In genomic region chr9:27333241-27334052, GRCh38 we compare ENCODE assay signal across 9 cellular contexts. TPM values are rescaled to one million over a fixed set of nuclear protein-coding genes. Genes with fewer than 3 reads are reported as not detected.
DNase-seq lines count a peak whose midpoint lies in the region; ATAC-seq and TF ChIP-seq lines count a peak whose summit lies in the region.
"Had no signal": no experiment of that assay in that cellular context is flagged by ENCODE, and none has a peak within 500 bp of the region (broad histone marks: within the 10 kb centered on the region; RNA-seq: fewer than 3 reads in every experiment).

No MANE protein-coding gene starts in this region.

- H4K20me1 ChIP-seq in IMR-90 (ENCODE audit: insufficient read depth, low read length) (no peaks in the 10 kb centered on the region), PC-3 (ENCODE audit: low read length) (no peaks in the 10 kb centered on the region)

- no peaks in the 10 kb centered on the region for H3K36me3 ChIP-seq in IMR-90 (ENCODE audit: control insufficient read depth, insufficient read depth, low read length)
- no peaks in the 10 kb centered on the region for H3K36me3 ChIP-seq in PC-3 (ENCODE audit: low read depth, low read length)
- no peaks in the 10 kb centered on the region for H3K36me3 ChIP-seq in aorta (ENCODE audit: control insufficient read depth in 1 of 2, insufficient read depth in 2 of 2, low read length in 1 of 2)

- H3K79me1 ChIP-seq in IMR-90 (ENCODE audit: low read depth in 1 of 2, low read length in 2 of 2) = no peaks in the 10 kb centered on the region

- H3K14ac ChIP-seq in IMR-90 (replicated peaks; ENCODE audit: low read depth, low read length) = no peak overlapping the region

- H2AK5ac ChIP-seq in IMR-90 (ENCODE audit: low read depth, low read length) = no peak overlapping the region

- no peaks in the 10 kb centered on the region for H3K79me2 ChIP-seq in PC-3 (ENCODE audit: low read length)

- no peak overlapping the region for H2BK120ac ChIP-seq in IMR-90 (ENCODE audit: low read depth, low read length)

- H3K27ac ChIP-seq in IMR-90 (ENCODE audit: insufficient read depth, low read length) (no peak overlapping the region), PC-3 (ENCODE audit: low read length) (no peak overlapping the region), foreskin keratinocyte (no peak overlapping the region), aorta (ENCODE audit: low read depth in 1 of 2, low read length in 2 of 2) (no peak overlapping the region)

- intact Hi-C loops in IMR-90 (cut with micrococcal nuclease) = loop anchor here (1.0 kb wide), 2 partner anchors 196 to 215 kb away; partner anchors contain the start of gene MOB3B
- intact Hi-C loops in PC-3 (cut with micrococcal nuclease) = loop anchor here (1.0 to 5.0 kb wide), 3 partner anchors 94 to 215 kb away; partner anchors contain the start of gene MOB3B
- intact Hi-C loops in aorta (cut with DNase I) = loop anchor here (2.0 to 5.0 kb wide), 3 partner anchors 49 to 386 kb away; partner anchors contain the start of gene PLAA (in 1 of the 2)

- no peak overlapping the region for H2AFZ ChIP-seq in IMR-90 (replicated peaks; ENCODE audit: low read length, poor library complexity)
- peak overlapping the region; percentile 32; the same call in 1 of the 2 replicates for H2AFZ ChIP-seq in PC-3 (ENCODE audit: low read length)

- no peak overlapping the region for H3K18ac ChIP-seq in IMR-90 (ENCODE audit: low read depth, low read length)

- no peak overlapping the region for H2BK15ac ChIP-seq in IMR-90 (ENCODE audit: low read depth, low read length)

- no peaks in the 10 kb centered on the region for H3F3A ChIP-seq in PC-3 (ENCODE audit: low read length, unreplicated experiment)

- no peak overlapping the region for H3K56ac ChIP-seq in IMR-90 (ENCODE audit: extremely low read depth, insufficient read depth, low read length)

- CTCF ChIA-PET in IMR-90 (lab: Yijun Ruan, JAX) (interaction anchor here (0.6 to 1.7 kb wide), 14 partner anchors 17 to 887 kb away, joined by 3 to 11 read pairs (median 3); partner anchors contain the start of gene MOB3B), PC-3 (lab: Charles Lee) (interaction anchor here (0.7 to 1.7 kb wide), 2 partner anchors 42 to 196 kb away, joined by 3 to 9 read pairs; partner anchors contain the start of gene MOB3B)

- BruUV-seq in IMR-90 (replicated peaks; lab: Mats Ljungman, UMichigan) (no TSS peak), PC-3 (replicated peaks; lab: Mats Ljungman, UMichigan) (no TSS peak)

- H4K8ac ChIP-seq in IMR-90 (ENCODE audit: low read depth in 2 of 2, low read length in 2 of 2) = no peak overlapping the region

- TF ChIP-seq RAD21 in IMR-90 (IDR thresholded peaks at IDR 0.05; ENCODE audit: low read length) = peak; percentile 78

- ATAC-seq in GM21515 (IDR thresholded peaks at IDR 0.05; ENCODE audit: unreplicated experiment) (peak; percentile 74), IMR-90 (ENCODE audit: low read depth) (peak; percentile 95), PC-3 (peak; percentile 78), foreskin keratinocyte (peak; percentile 55), omental fat pad (ENCODE audit: low FRiP score) (peak; percentile 67), aorta (ENCODE audit: low FRiP score) (peak; percentile 88)

- dilution Hi-C loops in IMR-90 (cut with HindIII; ENCODE audit: low sequenced_read_pairs, unreplicated experiment) = no loop called here

- no peak overlapping the region for H3K4me3 ChIP-seq in IMR-90 (ENCODE audit: insufficient read depth, low read depth, low read length)
- H3K4me3 ChIP-seq in PC-3 (ENCODE audit: low read length) = no peak overlapping the region
- H3K4me3 ChIP-seq in aorta (ENCODE audit: low read length in 2 of 2) = no peak overlapping the region

- H4K91ac ChIP-seq in IMR-90 (ENCODE audit: insufficient read depth, low read depth, low read length) = no peak overlapping the region

- H3K9me3 ChIP-seq in IMR-90 (ENCODE audit: control insufficient read depth, insufficient read depth, low read length) (no peaks in the 10 kb centered on the region), PC-3 (ENCODE audit: low read length) (no peaks in the 10 kb centered on the region), aorta (ENCODE audit: control insufficient read depth, low read length) (no peaks in the 10 kb centered on the region)

- TF ChIP-seq POLR2A in IMR-90 (IDR thresholded peaks at IDR 0.05; ENCODE audit: low read depth, low read length) = no peak

- no peak overlapping the region for H2BK20ac ChIP-seq in IMR-90 (ENCODE audit: low read depth, low read length)

- no peak overlapping the region for H2BK5ac ChIP-seq in IMR-90 (ENCODE audit: low read depth, low read length, poor library complexity, severe bottlenecking)

- no peak overlapping the region for H3K4ac ChIP-seq in IMR-90 (ENCODE audit: low read depth, low read length)

- no peaks in the 10 kb centered on the region for H3K9me2 ChIP-seq in PC-3 (replicated peaks; ENCODE audit: low read length)

- in situ Hi-C loops in IMR-90 (cut with MboI; ENCODE audit: low sequenced_read_pairs) = loop anchor here (5.0 kb wide), 1 partner anchor 194 kb away; the partner anchor contains the start of gene MOB3B

- H3K9me1 ChIP-seq in IMR-90 (ENCODE audit: insufficient read depth, low read length) = no peaks in the 10 kb centered on the region; the same call in 1 of the 2 replicates

- H2AK9ac ChIP-seq in IMR-90 (replicated peaks; ENCODE audit: low read depth, low read length, poor library complexity) = no peak overlapping the region

- no peak overlapping the region for H3K23ac ChIP-seq in IMR-90 (ENCODE audit: low read depth, low read length)

- H3K9ac ChIP-seq in IMR-90 (ENCODE audit: low read depth, low read length) (no peak overlapping the region), PC-3 (ENCODE audit: low read length) (no peak overlapping the region)

- H3K4me1 ChIP-seq in IMR-90 (ENCODE audit: control insufficient read depth, insufficient read depth, low read length) (no peaks in the 10 kb centered on the region; the same call in 1 of the 2 replicates), PC-3 (ENCODE audit: insufficient read depth, low read length) (0 out of 2 replicates have a peak, but pooled peaks cover 4% of the 10 kb centered on the region), foreskin keratinocyte (no peaks in the 10 kb centered on the region), aorta (ENCODE audit: control insufficient read depth in 1 of 2, insufficient read depth in 2 of 2, low read length in 2 of 2) (peaks cover 2 to 4% of the 10 kb centered on the region in 2 donors)

- H4K5ac ChIP-seq in IMR-90 (ENCODE audit: low read depth, low read length) = no peak overlapping the region

- POLR2A ChIA-PET in IMR-90 (lab: Charles Lee; ENCODE audit: unreplicated experiment) = interaction anchor here (0.6 kb wide), 1 partner anchor 216 kb away, joined by 4 read pairs; no protein-coding TSS in a partner anchor
- POLR2A ChIA-PET in PC-3 (lab: Charles Lee; ENCODE audit: unreplicated experiment) = interaction anchor here (0.6 to 1.0 kb wide), 2 partner anchors 93 to 209 kb away, joined by 4 read pairs; no protein-coding TSS in a partner anchor

- no CpG with 5 or more reads among the region's 7 CpGs for WGBS in IMR-90 (ENCODE audit: extremely low coverage in 2 of 2, insufficient read length in 1 of 2), 2 experiments
- 38 to 39% methylated on average over 7 of the region's 7 CpGs for WGBS in aorta, 2 donors

- peak; percentile 29 for DNase-seq in DMS79 (lab: John Stamatoyannopoulos, UW)
- peak; percentile 73 for DNase-seq in IMR-90
- DNase-seq in PC-3 = peak; percentile 75
- peak; percentile 73 for DNase-seq in activated effector memory CD4-positive, alpha-beta T cell treated with anti-CD3 and anti-CD28 coated beads, Interleukin-2, amount 50 U/mL, for 16 hours
- peak; percentile 27 to 63 for DNase-seq in foreskin keratinocyte
- DNase-seq in omental fat pad (ENCODE audit: low spot score) = no peak
- DNase-seq in aorta = peak in 1 of 2 donors; percentile 71

- TF ChIP-seq CTCF in IMR-90 (conservative IDR thresholded peaks at IDR 0.05; ENCODE audit: low read depth, low read length) = peak; percentile 89
- TF ChIP-seq CTCF in PC-3 (conservative IDR thresholded peaks at IDR 0.05; ENCODE audit: low read depth, low read length) = peak; percentile 72
- peak; percentile 82 for TF ChIP-seq CTCF in foreskin keratinocyte (conservative IDR thresholded peaks at IDR 0.05)
- peak in 1 of 3 donors; percentile 59 for TF ChIP-seq CTCF in omental fat pad (IDR thresholded peaks at IDR 0.05)

- H3K4me2 ChIP-seq in IMR-90 (ENCODE audit: low read depth, low read length) (no peak overlapping the region), PC-3 (ENCODE audit: low read length) (no peak overlapping the region)

- H3K27me3 ChIP-seq in IMR-90 (ENCODE audit: control insufficient read depth, insufficient read depth, low read length) (peaks cover 29% of the 10 kb centered on the region), PC-3 (ENCODE audit: low read length) (no peaks in the 10 kb centered on the region), foreskin keratinocyte (no peaks in the 10 kb centered on the region), aorta (ENCODE audit: control insufficient read depth in 1 of 2, insufficient read depth in 2 of 2, low read length in 1 of 2) (no peaks in the 10 kb centered on the region)

TF ChIP-seq in IMR-90, 13 proteins besides CTCF, POLR2A, EP300 and RAD21 (continues in another document):
- peak; percentile 86 for TF ChIP-seq SMC3 (IDR thresholded peaks at IDR 0.05; ENCODE audit: low read depth, low read length)
- TF ChIP-seq MAFK (IDR thresholded peaks at IDR 0.05; ENCODE audit: low read depth, low read length) = no peak
- no peak for TF ChIP-seq FOS (IDR thresholded peaks at IDR 0.05; ENCODE audit: low read depth, low read length)
- no peak for TF ChIP-seq MXI1 (IDR thresholded peaks at IDR 0.05; ENCODE audit: borderline replicate concordance, low read depth, low read length)
- TF ChIP-seq CEBPB (IDR thresholded peaks at IDR 0.05; ENCODE audit: low read depth, low read length) = 0 out of 2 replicates have a peak, but pooled peaks have one; percentile 5
- TF ChIP-seq BHLHE40 (IDR thresholded peaks at IDR 0.05; ENCODE audit: low read depth, low read length) = no peak
- TF ChIP-seq RFX5 (IDR thresholded peaks at IDR 0.05; ENCODE audit: low read depth, low read length) = no peak
- TF ChIP-seq NFE2L2 (IDR thresholded peaks at IDR 0.05; ENCODE audit: low read depth, low read length) = no peak

RNA-seq across cellular contexts. Expression of gene EQTN, which starts 36.5 kb away (rescaled TPM):
- not detected in 2 replicates for total RNA-seq in IMR-90 (2012; rRNA removed)
- polyA plus RNA-seq in IMR-90 (2012; rRNA removed) = not detected in 2 replicates
- polyA plus RNA-seq in IMR-90 (2012; cell fraction: cytosol; rRNA removed) = not detected in 2 replicates
- not detected in 2 replicates for polyA plus RNA-seq in IMR-90 (2012; cell fraction: nucleus; rRNA removed; ENCODE audit: low replicate concordance)
- not detected in 2 replicates for total RNA-seq in PC-3 (2014; rRNA removed)
- total RNA-seq in foreskin keratinocyte = 0.27 TPM in 1 of 2 replicates, not detected in the other
- 0.14 and 0.20 TPM in 2 replicates for polyA plus RNA-seq in foreskin keratinocyte
- under 1 TPM in 1 of 4 donors, not detected in 3; 0.95 TPM for total RNA-seq in omental fat pad
- total RNA-seq in aorta = under 1 TPM; 0.58 to 0.78 TPM
- under 1 TPM in 1 of 2 donors, not detected in 1; 0.59 TPM for polyA plus RNA-seq in aorta
- total RNA-seq: mononuclear cell had no signal
